15 cellular contexts compared by ENCODE assay signal in genomic region chr1:85569122-85569521, GRCh38. TPM values are rescaled to one million over a fixed set of nuclear protein-coding genes. Genes with fewer than 3 reads are reported as not detected.
DNase-seq lines count a peak whose midpoint lies in the region; TF ChIP-seq lines count a peak whose summit lies in the region.
"Had no signal": no experiment of that assay in that cellular context is flagged by ENCODE, and none has a peak within 500 bp of the region (broad histone marks: within the 10 kb centered on the region; RNA-seq: fewer than 3 reads in every experiment).

No MANE protein-coding gene starts in this region.

- H3K27ac Mint-ChIP-seq in immature natural killer cell: no peak overlapping the region
- H3K27ac Mint-ChIP-seq in CD8-positive, alpha-beta memory T cell: no peak overlapping the region
- H3K27ac Mint-ChIP-seq: activated naive CD8-positive, alpha-beta T cell treated with anti-CD3 and anti-CD28 coated beads for 36 hours had no signal

- peak; percentile 41 for DNase-seq in A172 (ENCODE audit: low spot score)
- DNase-seq in M059J (ENCODE audit: low read depth): peak; percentile 85
- peak; percentile 90 for DNase-seq in choroid plexus epithelial cell (ENCODE audit: low read depth)
- peak; percentile 57 to 88 for DNase-seq in lung microvascular endothelial cell (ENCODE audit: low read depth in 2 of 2)
- no peak for DNase-seq in immature natural killer cell
- no peak for DNase-seq in NOMO-1 (lab: John Stamatoyannopoulos, UW; ENCODE audit: unreplicated experiment in 2 of 2)
- DNase-seq in CD8-positive, alpha-beta memory T cell: no peak
- DNase-seq in DMS153 treated with DMSO at 0.1 percent for 48 hours (lab: John Stamatoyannopoulos, UW; ENCODE audit: unreplicated experiment): no peak
- DNase-seq: activated CD8-positive, alpha-beta memory T cell treated with anti-CD3 and anti-CD28 coated beads for 24 hours; activated naive CD8-positive, alpha-beta T cell treated with anti-CD3 and anti-CD28 coated beads for 36 hours; kidney; NCI-H1694 treated with DMSO at 0.1 percent for 48 hours; ovary; substantia nigra; T-helper 2 cell had no signal

- H3K9me3 Mint-ChIP-seq in immature natural killer cell: peaks cover 0 to 4% (median 0%) of the 10 kb centered on the region in 6 donors
- peaks cover 0 to 1% (median 0%) of the 10 kb centered on the region in 5 donors for H3K9me3 Mint-ChIP-seq in CD8-positive, alpha-beta memory T cell
- H3K9me3 Mint-ChIP-seq: activated naive CD8-positive, alpha-beta T cell treated with anti-CD3 and anti-CD28 coated beads for 36 hours had no signal

- H3K4me1 Mint-ChIP-seq in immature natural killer cell: no peaks in the 10 kb centered on the region
- H3K4me1 Mint-ChIP-seq in CD8-positive, alpha-beta memory T cell: no peaks in the 10 kb centered on the region
- H3K4me1 Mint-ChIP-seq: activated naive CD8-positive, alpha-beta T cell treated with anti-CD3 and anti-CD28 coated beads for 36 hours had no signal

- H3K4me3 Mint-ChIP-seq in immature natural killer cell: no peak overlapping the region
- H3K4me3 Mint-ChIP-seq in CD8-positive, alpha-beta memory T cell: no peak overlapping the region
- H3K4me3 Mint-ChIP-seq: activated naive CD8-positive, alpha-beta T cell treated with anti-CD3 and anti-CD28 coated beads for 36 hours had no signal

- CTCF ChIA-PET in CD8-positive, alpha-beta memory T cell (lab: Charles Lee): no interaction called here

- no peak for TF ChIP-seq CTCF in choroid plexus epithelial cell (conservative IDR thresholded peaks at IDR 0.05; ENCODE audit: low read depth, low read length)

- H3K27ac ChIP-seq in CD8-positive, alpha-beta memory T cell (ENCODE audit: low read depth, low read length): no peak overlapping the region
- H3K27ac ChIP-seq: ovary had no signal

- no peak overlapping the region for H3K4me3 ChIP-seq in choroid plexus epithelial cell (ENCODE audit: low read depth, low read length)
- H3K4me3 ChIP-seq in CD8-positive, alpha-beta memory T cell (ENCODE audit: low read length): no peak overlapping the region
- H3K4me3 ChIP-seq: ovary had no signal

- no peaks in the 10 kb centered on the region for H3K36me3 ChIP-seq in CD8-positive, alpha-beta memory T cell (ENCODE audit: insufficient read depth, low read length)
- H3K36me3 ChIP-seq: ovary had no signal

- H3K27me3 ChIP-seq in CD8-positive, alpha-beta memory T cell (ENCODE audit: insufficient read depth, low read length, poor library complexity, severe bottlenecking): peaks cover 2% of the 10 kb centered on the region
- H3K27me3 ChIP-seq: ovary had no signal

- H3K9me3 ChIP-seq in CD8-positive, alpha-beta memory T cell (ENCODE audit: low read length): no peaks in the 10 kb centered on the region
- H3K9me3 ChIP-seq: ovary had no signal

- POLR2A ChIA-PET in CD8-positive, alpha-beta memory T cell (lab: Charles Lee): no interaction called here

- H3K36me3 Mint-ChIP-seq in immature natural killer cell: no peaks in the 10 kb centered on the region
- no peaks in the 10 kb centered on the region for H3K36me3 Mint-ChIP-seq in CD8-positive, alpha-beta memory T cell
- H3K36me3 Mint-ChIP-seq: activated naive CD8-positive, alpha-beta T cell treated with anti-CD3 and anti-CD28 coated beads for 36 hours had no signal

- no peaks in the 10 kb centered on the region for H3K4me1 ChIP-seq in CD8-positive, alpha-beta memory T cell (ENCODE audit: insufficient read depth, low read length)

- peaks cover 1 to 5% (median 5%) of the 10 kb centered on the region in 3 donors for H3K27me3 Mint-ChIP-seq in immature natural killer cell (ENCODE audit: low read depth in 3 of 3)
- H3K27me3 Mint-ChIP-seq in CD8-positive, alpha-beta memory T cell: peaks cover 4 to 37% of the 10 kb centered on the region in 2 donors

RNA-seq across cellular contexts. Expression of gene CCN1, which starts 11.4 kb away (rescaled TPM):
- 23.5 and 23.9 TPM in 2 replicates for total RNA-seq in A172 (2014; rRNA removed; shearing (Covaris generic))
- 78.3 and 110 TPM in 2 replicates for total RNA-seq in M059J (2014; rRNA removed; shearing (Covaris generic))
- 74.5 and 213 TPM in 2 replicates for total RNA-seq in lung microvascular endothelial cell
- not detected for polyA plus RNA-seq in immature natural killer cell
- under 1 TPM in 1 of 2 experiments, not detected in 1; 0.09 TPM for total RNA-seq in CD8-positive, alpha-beta memory T cell
- not detected for polyA plus RNA-seq in CD8-positive, alpha-beta memory T cell

Comparison
In these comparisons a context has a peak if more than half of its experiments do, and no peak if none do; other contexts are left out.
1. DNase-seq: peak in A172 (single experiment), M059J (single experiment), choroid plexus epithelial cell (single experiment) and lung microvascular endothelial cell (2 of 2); none in immature natural killer cell (0 of 3), NOMO-1 (0 of 2), CD8-positive, alpha-beta memory T cell (0 of 5) and DMS153 treated with DMSO at 0.1 percent for 48 hours (single experiment).
2. RNA of gene CCN1, which starts 11.4 kb away (total RNA-seq): 74.5 to 213 TPM in lung microvascular endothelial cell, 78.3 to 110 TPM in M059J and 23.5 to 23.9 TPM in A172; 0.09 TPM in CD8-positive, alpha-beta memory T cell; every median in the first group is over 10 times any median in the second.